Comparison of ENCODE assay signal across 9 cellular contexts in genomic region chr19:41311072-41311471, GRCh38. TPM values are rescaled to one million over a fixed set of nuclear protein-coding genes. Genes with fewer than 3 reads are reported as not detected.
A peak's percentile ranks its signal among the peaks of the same experiment; 100 is the strongest.
DNase-seq lines count a peak whose midpoint lies in the region; ATAC-seq and TF ChIP-seq lines count a peak whose summit lies in the region.
"Had no signal": no experiment of that assay in that cellular context is flagged by ENCODE, and none has a peak within 500 bp of the region (broad histone marks: within the 10 kb centered on the region; RNA-seq: fewer than 3 reads in every experiment).

No MANE protein-coding gene starts in this region.

- intact Hi-C loops in activated CD4-positive, alpha-beta memory T cell treated with anti-CD3 and anti-CD28 coated beads for 36 hours (cut with micrococcal nuclease): no loop called here

- H3K9me3 ChIP-seq in SK-N-SH (no peaks in the 10 kb centered on the region), iPS-18a (ENCODE audit: control insufficient read depth, low read depth, low read length) (no peaks in the 10 kb centered on the region)

- H3K4me3 ChIP-seq in SK-N-SH (ENCODE audit: low read depth in 2 of 2, low read length in 1 of 2): peak overlapping the region; percentile 69 to 80
- peak overlapping the region; percentile 78 for H3K4me3 ChIP-seq in iPS-18a (ENCODE audit: low read length)

- H3K36me3 ChIP-seq in SK-N-SH (replicated peaks in 1 of 2; ENCODE audit: control insufficient read depth in 1 of 2, insufficient read depth in 2 of 2, low read length in 1 of 2): peaks cover 28 to 49% of the 10 kb centered on the region in 2 experiments
- H3K36me3 ChIP-seq in iPS-18a (ENCODE audit: control insufficient read depth, low read depth, low read length): peaks cover 18% of the 10 kb centered on the region

- H3K27me3 Mint-ChIP-seq in activated CD4-positive, alpha-beta memory T cell treated with anti-CD3 and anti-CD28 coated beads for 36 hours: no peaks in the 10 kb centered on the region
- no peaks in the 10 kb centered on the region for H3K27me3 Mint-ChIP-seq in stimulated activated naive B cell treated with anti-CD40 and anti-IgM and Interleukin-4, amounts not matched to agents 10 μg/mL and 1 μg/mL and 100 μg/mL, for 72 hours

- H3K79me2 ChIP-seq in SK-N-SH (ENCODE audit: insufficient read depth): peaks cover 55% of the 10 kb centered on the region

- peaks cover 27% of the 10 kb centered on the region for H3K36me3 Mint-ChIP-seq in activated CD4-positive, alpha-beta memory T cell treated with anti-CD3 and anti-CD28 coated beads for 36 hours
- H3K36me3 Mint-ChIP-seq in stimulated activated naive B cell treated with anti-CD40 and anti-IgM and Interleukin-4, amounts not matched to agents 10 μg/mL and 1 μg/mL and 100 μg/mL, for 72 hours: peaks cover 22 to 50% of the 10 kb centered on the region in 2 donors

- H3K4me2 ChIP-seq in SK-N-SH: peak overlapping the region; percentile 96

- TF ChIP-seq CTCF in SK-N-SH (IDR thresholded peaks at IDR 0.05): no peak

- 61% methylated on average over 5 of the region's 5 CpGs for WGBS in SK-N-SH (ENCODE audit: low lambda C conversion rate)

- H3K9ac ChIP-seq in SK-N-SH (peak overlapping the region; percentile 93), iPS-18a (ENCODE audit: low read length) (peak overlapping the region; percentile 75)

- POLR2A ChIA-PET in SK-N-SH (lab: Yijun Ruan, JAX): interaction anchor here (1.4 kb wide), 1 partner anchor 14 kb away, joined by 5 read pairs; no protein-coding TSS in a partner anchor
- POLR2A ChIA-PET in activated CD4-positive, alpha-beta memory T cell treated with anti-CD3 and anti-CD28 coated beads for 36 hours (lab: Charles Lee): interaction anchor here (1.3 kb wide), 1 partner anchor 13 kb away, joined by 3 read pairs; no protein-coding TSS in a partner anchor

- H3K9me2 ChIP-seq in SK-N-SH: no peaks in the 10 kb centered on the region

- peaks cover 14 to 19% of the 10 kb centered on the region in 2 experiments; a peak in 3 of 4 replicates for H3K4me1 ChIP-seq in SK-N-SH (ENCODE audit: control insufficient read depth in 1 of 2, insufficient read depth in 2 of 2, low read depth in 1 of 2, low read length in 1 of 2)
- H3K4me1 ChIP-seq in iPS-18a (ENCODE audit: control insufficient read depth, low read depth, low read length): peaks cover 5% of the 10 kb centered on the region

- TF ChIP-seq RAD21 in SK-N-SH (IDR thresholded peaks at IDR 0.05; ENCODE audit: low read length): no peak

- peak overlapping the region; percentile 96 for H3K4me3 Mint-ChIP-seq in activated CD4-positive, alpha-beta memory T cell treated with anti-CD3 and anti-CD28 coated beads for 36 hours
- H3K4me3 Mint-ChIP-seq in stimulated activated naive B cell treated with anti-CD40 and anti-IgM and Interleukin-4, amounts not matched to agents 10 μg/mL and 1 μg/mL and 100 μg/mL, for 72 hours: peak overlapping the region; percentile 94 to 99

- H4K20me1 ChIP-seq in SK-N-SH (ENCODE audit: insufficient read depth): no peaks in the 10 kb centered on the region; the same call in 1 of the 2 replicates

- H3K27me3 ChIP-seq in SK-N-SH (ENCODE audit: insufficient read depth) (no peaks in the 10 kb centered on the region), iPS-18a (ENCODE audit: control insufficient read depth, insufficient read depth, low read length) (no peaks in the 10 kb centered on the region)

- peaks cover 85% of the 10 kb centered on the region for H3F3A ChIP-seq in SK-N-SH (replicated peaks; ENCODE audit: insufficient read depth)

- DNase-seq in SK-N-SH: no peak
- DNase-seq in activated CD4-positive, alpha-beta memory T cell treated with anti-CD3 and anti-CD28 coated beads for 36 hours: no peak
- no peak for DNase-seq in stimulated activated naive B cell treated with anti-CD40 and anti-IgM and Interleukin-4, amounts not matched to agents 10 μg/mL and 1 μg/mL and 100 μg/mL, for 72 hours
- no peak for DNase-seq in left lobe of liver (ENCODE audit: low spot score)
- DNase-seq: stimulated activated CD4-positive, alpha-beta T cell treated with anti-CD3 and anti-CD28 coated beads, Interleukin-12 subunit alpha, Interleukin-12 subunit beta, amount 100 ng/mL, for 4 hours had no signal

- H3K9me3 Mint-ChIP-seq in activated CD4-positive, alpha-beta memory T cell treated with anti-CD3 and anti-CD28 coated beads for 36 hours: no peaks in the 10 kb centered on the region
- no peaks in the 10 kb centered on the region for H3K9me3 Mint-ChIP-seq in stimulated activated naive B cell treated with anti-CD40 and anti-IgM and Interleukin-4, amounts not matched to agents 10 μg/mL and 1 μg/mL and 100 μg/mL, for 72 hours

- peaks cover 57% of the 10 kb centered on the region for H3K4me1 Mint-ChIP-seq in activated CD4-positive, alpha-beta memory T cell treated with anti-CD3 and anti-CD28 coated beads for 36 hours (ENCODE audit: low read depth)
- peaks cover 36 to 61% of the 10 kb centered on the region in 2 donors for H3K4me1 Mint-ChIP-seq in stimulated activated naive B cell treated with anti-CD40 and anti-IgM and Interleukin-4, amounts not matched to agents 10 μg/mL and 1 μg/mL and 100 μg/mL, for 72 hours

- 0 out of 2 replicates have a peak overlapping the region, but pooled peaks have one; percentile 53 for H2AFZ ChIP-seq in SK-N-SH (ENCODE audit: low read depth)

- peak overlapping the region; percentile 96 for H3K27ac Mint-ChIP-seq in activated CD4-positive, alpha-beta memory T cell treated with anti-CD3 and anti-CD28 coated beads for 36 hours
- H3K27ac Mint-ChIP-seq in stimulated activated naive B cell treated with anti-CD40 and anti-IgM and Interleukin-4, amounts not matched to agents 10 μg/mL and 1 μg/mL and 100 μg/mL, for 72 hours: no peak overlapping the region

- CTCF ChIA-PET in SK-N-SH (lab: Yijun Ruan, JAX): interaction anchor here (0.6 to 3.3 kb wide), 3 partner anchors 11 to 107 kb away, joined by 4 to 13 read pairs (median 5); no protein-coding TSS in a partner anchor
- CTCF ChIA-PET in activated CD4-positive, alpha-beta memory T cell treated with anti-CD3 and anti-CD28 coated beads for 36 hours (lab: Charles Lee): interaction anchor here (1.2 kb wide), 1 partner anchor 49 kb away, joined by 5 read pairs; no protein-coding TSS in a partner anchor

- H3K27ac ChIP-seq in SK-N-SH (ENCODE audit: low read depth in 2 of 2, low read length in 1 of 2): peak overlapping the region in 1 of 2 experiments; percentile 95; a peak in 2 of 4 replicates
- no peak overlapping the region for H3K27ac ChIP-seq in iPS-18a (ENCODE audit: low read length)

- ATAC-seq in SK-N-SH treated with all-trans-retinoic acid at 6 μM for 48 hours (no peak), GM19328 (IDR thresholded peaks at IDR 0.05; ENCODE audit: unreplicated experiment) (no peak), GM21528 (IDR thresholded peaks at IDR 0.05; ENCODE audit: low FRiP score, unreplicated experiment) (no peak), left lobe of liver (no peak)
- no peak for ATAC-seq in stimulated activated naive B cell treated with anti-CD40 and anti-IgM and Interleukin-4, amounts not matched to agents 10 μg/mL and 1 μg/mL and 100 μg/mL, for 72 hours (replicated peaks)

- no peak for TF ChIP-seq EP300 in SK-N-SH (IDR thresholded peaks at IDR 0.05; ENCODE audit: borderline replicate concordance in 1 of 2, low read depth in 1 of 2, low read length in 1 of 2)

TF ChIP-seq in SK-N-SH, 30 proteins besides CTCF, POLR2A, EP300 and RAD21 (continues in another document):
- TF ChIP-seq USF2 (IDR thresholded peaks at IDR 0.05; ENCODE audit: borderline replicate concordance, low read depth, low read length) (no peak), FOXJ3 (CRISPR knock-in tag; IDR thresholded peaks at IDR 0.05) (no peak), FOXM1 (IDR thresholded peaks at IDR 0.05; ENCODE audit: low read depth) (no peak)

TF ChIP-seq in SK-N-SH treated with all-trans-retinoic acid at 6 μM for 48 hours, 23 proteins besides CTCF, POLR2A, EP300 and RAD21 (continues in another document):
- no peak for TF ChIP-seq CSRNP3 (CRISPR knock-in tag; IDR thresholded peaks at IDR 0.05)
- TF ChIP-seq ESRRG (CRISPR knock-in tag; IDR thresholded peaks at IDR 0.05): no peak

RNA-seq across cellular contexts. Expression of gene CCDC97, which starts 1.1 kb away (rescaled TPM):
- polyA plus RNA-seq in SK-N-SH (2012; rRNA removed): 8.7 and 9.6 TPM in 2 replicates
- 5.3 and 6.8 TPM in 2 replicates for polyA plus RNA-seq in SK-N-SH (2012; cell fraction: cytosol; rRNA removed)
- polyA plus RNA-seq in SK-N-SH (2012; cell fraction: nucleus; rRNA removed): 11.7 and 13.7 TPM in 2 replicates
- 10 to 100 TPM; 20.5 to 23.4 TPM for total RNA-seq in activated CD4-positive, alpha-beta memory T cell treated with anti-CD3 and anti-CD28 coated beads for 36 hours
- 9.0 TPM for total RNA-seq in left lobe of liver

RNA-seq across cellular contexts. Expression of gene TGFB1, which starts 42.6 kb away (rescaled TPM):
- polyA plus RNA-seq in SK-N-SH (2012; rRNA removed): 13.5 and 25.5 TPM in 2 replicates
- 13.0 and 21.4 TPM in 2 replicates for polyA plus RNA-seq in SK-N-SH (2012; cell fraction: cytosol; rRNA removed)
- 75.1 and 149 TPM in 2 replicates for polyA plus RNA-seq in SK-N-SH (2012; cell fraction: nucleus; rRNA removed)
- 100 to 1,000 TPM; 108 to 110 TPM for total RNA-seq in activated CD4-positive, alpha-beta memory T cell treated with anti-CD3 and anti-CD28 coated beads for 36 hours
- total RNA-seq in left lobe of liver: 7.9 TPM

RNA-seq across cellular contexts. Expression of gene HNRNPUL1, which starts 46.9 kb away (rescaled TPM):
- 34.2 and 41.5 TPM in 2 replicates for polyA plus RNA-seq in SK-N-SH (2012; rRNA removed)
- polyA plus RNA-seq in SK-N-SH (2012; cell fraction: cytosol; rRNA removed): 32.5 and 33.9 TPM in 2 replicates
- polyA plus RNA-seq in SK-N-SH (2012; cell fraction: nucleus; rRNA removed): 35.8 and 43.2 TPM in 2 replicates
- total RNA-seq in activated CD4-positive, alpha-beta memory T cell treated with anti-CD3 and anti-CD28 coated beads for 36 hours: 100 to 1,000 TPM; 290 to 295 TPM
- 62.4 TPM for total RNA-seq in left lobe of liver

RNA-seq across cellular contexts. Expression of gene B9D2, which starts 52.9 kb away (rescaled TPM):
- polyA plus RNA-seq in SK-N-SH (2012; rRNA removed): 9.0 and 13.3 TPM in 2 replicates
- 9.6 and 10.5 TPM in 2 replicates for polyA plus RNA-seq in SK-N-SH (2012; cell fraction: cytosol; rRNA removed)
- polyA plus RNA-seq in SK-N-SH (2012; cell fraction: nucleus; rRNA removed): 8.1 and 9.0 TPM in 2 replicates
- 1 to 10 TPM; 4.7 to 5.1 TPM for total RNA-seq in activated CD4-positive, alpha-beta memory T cell treated with anti-CD3 and anti-CD28 coated beads for 36 hours
- total RNA-seq in left lobe of liver: 2.1 TPM

Comparison
In these comparisons a context has a peak if more than half of its experiments do, and no peak if none do; other contexts are left out.
1. RNA of gene TGFB1, which starts 42.6 kb away (total RNA-seq): 108 to 110 TPM in activated CD4-positive, alpha-beta memory T cell treated with anti-CD3 and anti-CD28 coated beads for 36 hours; 7.9 TPM in left lobe of liver (single experiment); every median in the first group is over 10 times any median in the second.